ENCODE assay signal across 18 cellular contexts in genomic region chr12:23707270-23707669, GRCh38.
A peak's percentile ranks its signal among the peaks of the same experiment; 100 is the strongest.
DNase-seq lines count a peak whose midpoint lies in the region; ATAC-seq and TF ChIP-seq lines count a peak whose summit lies in the region.
"Had no signal": no experiment of that assay in that cellular context is flagged by ENCODE, and none has a peak within 500 bp of the region (broad histone marks: within the 10 kb centered on the region; RNA-seq: fewer than 3 reads in every experiment).

No MANE protein-coding gene starts in this region.

- no peaks in the 10 kb centered on the region for H3K9me3 Mint-ChIP-seq in neural progenitor cell
- H3K9me3 Mint-ChIP-seq: IgD-negative memory B cell had no signal

- ATAC-seq in HG03045 (IDR thresholded peaks at IDR 0.05; ENCODE audit: unreplicated experiment) (no peak), GM19324 (IDR thresholded peaks at IDR 0.05; ENCODE audit: low FRiP score, unreplicated experiment) (no peak)
- ATAC-seq: CD8-positive, alpha-beta T cell had no signal

- no peaks in the 10 kb centered on the region for H3K79me2 ChIP-seq in neural progenitor cell (ENCODE audit: low read depth)

- peak overlapping the region; percentile 19 for H3K4me2 ChIP-seq in neural progenitor cell

- H3K4me1 Mint-ChIP-seq in neural progenitor cell, result peaks cover 29% of the 10 kb centered on the region
- H3K4me1 Mint-ChIP-seq: CD14-positive monocyte, IgD-negative memory B cell had no signal

- H3K4me3 Mint-ChIP-seq in neural progenitor cell, result no peak overlapping the region
- H3K4me3 Mint-ChIP-seq: CD14-positive monocyte; CD8-positive, alpha-beta T cell; HFFc6; IgD-negative memory B cell had no signal

- H3K4me3 ChIP-seq in fibroblast of mammary gland (ENCODE audit: control insufficient read depth, low read depth, low read length) (no peak overlapping the region), neural progenitor cell (no peak overlapping the region)

- no peak overlapping the region for H3K27ac Mint-ChIP-seq in neural progenitor cell
- H3K27ac Mint-ChIP-seq: CD14-positive monocyte; CD8-positive, alpha-beta T cell; HFFc6; IgD-negative memory B cell had no signal

- peaks cover 14% of the 10 kb centered on the region for H4K20me1 ChIP-seq in neural progenitor cell (ENCODE audit: low read depth)

- peak; percentile 7 for DNase-seq in AG08396 (ENCODE audit: low spot score)
- peak; percentile 0 for DNase-seq in M059J (ENCODE audit: low read depth)
- DNase-seq in fibroblast of mammary gland (ENCODE audit: low read depth), result peak; percentile 39
- DNase-seq in neural progenitor cell (ENCODE audit: low spot score), result peak; percentile 13
- no peak for DNase-seq in AML-193 (lab: John Stamatoyannopoulos, UW)
- no peak for DNase-seq in SK-N-DZ (ENCODE audit: low spot score)
- DNase-seq: CD8-positive, alpha-beta T cell; COR-L47; DMS153; DND-41; GDM1; HCEC 1CT; HFFc6 had no signal

- peaks cover 2% of the 10 kb centered on the region for H3K27me3 Mint-ChIP-seq in neural progenitor cell (ENCODE audit: insufficient read depth, low read depth)
- H3K27me3 Mint-ChIP-seq: IgD-negative memory B cell had no signal

- H3K36me3 ChIP-seq in neural progenitor cell, result peaks cover 12% of the 10 kb centered on the region

- TF ChIP-seq CTCF in fibroblast of mammary gland (conservative IDR thresholded peaks at IDR 0.05; ENCODE audit: control insufficient read depth, insufficient read depth, low read depth, low read length) (no peak), neural progenitor cell (IDR thresholded peaks at IDR 0.05) (no peak)

- peak overlapping the region; percentile 44 for H3K27ac ChIP-seq in neural progenitor cell
- H3K27ac ChIP-seq: HL-60 had no signal

- no peak overlapping the region for H2AFZ ChIP-seq in neural progenitor cell (replicated peaks)

- peaks cover 2% of the 10 kb centered on the region for H3K36me3 Mint-ChIP-seq in neural progenitor cell
- H3K36me3 Mint-ChIP-seq: CD14-positive monocyte; CD8-positive, alpha-beta T cell had no signal

- peaks cover 51% of the 10 kb centered on the region for H3K4me1 ChIP-seq in neural progenitor cell

- H3K9ac ChIP-seq in neural progenitor cell, result no peak overlapping the region

- no peaks in the 10 kb centered on the region for H3K9me3 ChIP-seq in neural progenitor cell (ENCODE audit: low read depth)

- H3F3A ChIP-seq in neural progenitor cell (ENCODE audit: low read depth), result peaks cover 41% of the 10 kb centered on the region

- no peaks in the 10 kb centered on the region for H3K27me3 ChIP-seq in neural progenitor cell

Comparison
In these comparisons a context has a peak if more than half of its experiments do, and no peak if none do; other contexts are left out.
1. DNase-seq: peak in AG08396 (single experiment), M059J (single experiment), fibroblast of mammary gland (single experiment) and neural progenitor cell (single experiment); none in AML-193 (0 of 2) and SK-N-DZ (single experiment).